ENCODE assay signal across 28 cellular contexts in the genomic region with DNA sequence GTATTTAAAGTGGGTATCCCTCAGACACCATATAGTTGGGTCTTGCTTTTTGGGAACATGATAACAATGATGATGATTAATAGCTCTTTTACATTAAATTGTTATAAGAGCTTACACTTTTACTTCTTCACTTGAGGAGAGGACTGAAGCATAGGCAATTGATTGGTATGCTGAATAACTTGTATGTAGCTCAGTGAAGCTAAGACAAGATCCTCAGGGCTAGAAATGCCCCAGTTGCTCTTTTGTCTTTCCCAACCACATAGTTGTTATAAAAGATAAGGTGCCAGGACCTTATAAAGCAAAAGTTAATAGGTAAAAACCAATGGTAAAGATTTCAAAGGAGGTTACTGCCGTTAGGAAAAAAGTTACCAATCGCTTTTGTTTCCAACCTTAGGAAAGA.
"Had no signal": no experiment of that assay in that cellular context is flagged by ENCODE, and none has a peak within 500 bp of the region (broad histone marks: within the 10 kb centered on the region; RNA-seq: fewer than 3 reads in every experiment).

No MANE protein-coding gene starts in this region.

- H3K27ac ChIP-seq: colonic mucosa, coronary artery, dorsolateral prefrontal cortex, epithelial cell of prostate, esophagus muscularis mucosa, esophagus squamous epithelium, foreskin keratinocyte, gastrocnemius medialis, gastroesophageal sphincter, heart left ventricle, heart right ventricle had no signal

- H3K27me3 ChIP-seq: colonic mucosa, dorsolateral prefrontal cortex, esophagus muscularis mucosa, esophagus squamous epithelium, gastrocnemius medialis, gastroesophageal sphincter, heart left ventricle, heart right ventricle had no signal

- ATAC-seq: effector memory CD8-positive, alpha-beta T cell; esophagus mucosa; foreskin keratinocyte; gastrocnemius medialis; gastroesophageal sphincter; heart left ventricle; heart right ventricle had no signal

- H3K4me1 ChIP-seq: colonic mucosa, esophagus muscularis mucosa, esophagus squamous epithelium, foreskin keratinocyte, gastrocnemius medialis, gastroesophageal sphincter, heart right ventricle had no signal

- H3K36me3 ChIP-seq: colonic mucosa, esophagus muscularis mucosa, esophagus squamous epithelium, gastrocnemius medialis, gastroesophageal sphincter, heart left ventricle, heart right ventricle had no signal

- DNase-seq: colonic mucosa; cortex of kidney; dermis blood vessel endothelial cell; dorsolateral prefrontal cortex; effector CD4-positive, alpha-beta T cell; effector CD8-positive, alpha-beta T cell; effector memory CD4-positive, alpha-beta T cell; effector memory CD8-positive, alpha-beta T cell; endodermal cell; erythroblast; esophagus squamous epithelium; foreskin fibroblast; foreskin keratinocyte; foreskin melanocyte; gastrocnemius medialis; glutamatergic neuron; head of caudate nucleus; heart left ventricle; heart right ventricle had no signal

- H3K9me3 ChIP-seq: colonic mucosa, esophagus muscularis mucosa, esophagus squamous epithelium, gastrocnemius medialis, gastroesophageal sphincter, heart left ventricle, heart right ventricle had no signal

- FAIRE-seq: colon, endometrium, endothelial cell of umbilical vein, frontal cortex had no signal

- H3K4me3 ChIP-seq: colonic mucosa, coronary artery, dorsolateral prefrontal cortex, esophagus muscularis mucosa, esophagus squamous epithelium, gastrocnemius medialis, gastroesophageal sphincter, heart left ventricle, heart right ventricle had no signal
